8 cellular contexts compared by ENCODE assay signal in genomic region chr1:975896-976683, GRCh38. TPM values are rescaled to one million over a fixed set of nuclear protein-coding genes. Genes with fewer than 3 reads are reported as not detected.
DNase-seq lines count a peak whose midpoint lies in the region; ATAC-seq and TF ChIP-seq lines count a peak whose summit lies in the region.

No MANE protein-coding gene starts in this region.

- ATAC-seq in HG02763 (IDR thresholded peaks at IDR 0.05; ENCODE audit: unreplicated experiment), result no peak

- no peak overlapping the region for H3K4me3 ChIP-seq in brain microvascular endothelial cell (ENCODE audit: low read depth, low read length)

- H3K4me3 Mint-ChIP-seq in T-helper 1 cell treated with Interleukin-12 subunit alpha and Interleukin-12 subunit beta and Interleukin-4 antibody, amounts not matched to agents 30 μg/mL and 1 μg/mL, for 36 hours, result peak overlapping the region; percentile 49

- no peaks in the 10 kb centered on the region for H3K9me3 Mint-ChIP-seq in T-helper 1 cell treated with Interleukin-12 subunit alpha and Interleukin-12 subunit beta and Interleukin-4 antibody, amounts not matched to agents 30 μg/mL and 1 μg/mL, for 36 hours

- in situ Hi-C loops in ACHN (cut with HindIII; ENCODE audit: low pct_ligation_motif_present, low pct_unique_long_range_greater_than_20kb, low sequenced_read_pairs) (no loop called here), brain microvascular endothelial cell (cut with HindIII; ENCODE audit: low pct_ligation_motif_present, low sequenced_read_pairs) (no loop called here)

- H3K36me3 ChIP-seq in brain microvascular endothelial cell (replicated peaks), result no peaks in the 10 kb centered on the region

- TF ChIP-seq CTCF in GM12874 (IDR thresholded peaks at IDR 0.05; ENCODE audit: insufficient read depth, low read depth, low read length) (peak; percentile 86), brain microvascular endothelial cell (IDR thresholded peaks at IDR 0.05; ENCODE audit: low read depth, low read length, missing control alignments) (peak; percentile 67)

- no peak overlapping the region for H3K27ac ChIP-seq in brain microvascular endothelial cell

- DNase-seq in ACHN (peak; percentile 84), M059J (ENCODE audit: low read depth) (peak; percentile 85), brain microvascular endothelial cell (no peak), left kidney (ENCODE audit: low read depth, low spot score) (peak; percentile 84)
- peak; percentile 39 for DNase-seq in stimulated activated CD8-positive, alpha-beta memory T cell treated with anti-CD3 and anti-CD28 coated beads, Interleukin-15, amount 100 ng/mL, for 1 hour (ENCODE audit: low read depth)

- H3K27me3 Mint-ChIP-seq in T-helper 1 cell treated with Interleukin-12 subunit alpha and Interleukin-12 subunit beta and Interleukin-4 antibody, amounts not matched to agents 30 μg/mL and 1 μg/mL, for 36 hours (ENCODE audit: low read depth), result peaks cover 5% of the 10 kb centered on the region

- no peaks in the 10 kb centered on the region for H3K36me3 Mint-ChIP-seq in T-helper 1 cell treated with Interleukin-12 subunit alpha and Interleukin-12 subunit beta and Interleukin-4 antibody, amounts not matched to agents 30 μg/mL and 1 μg/mL, for 36 hours (ENCODE audit: low read depth)

- H3K27ac Mint-ChIP-seq in T-helper 1 cell treated with Interleukin-12 subunit alpha and Interleukin-12 subunit beta and Interleukin-4 antibody, amounts not matched to agents 30 μg/mL and 1 μg/mL, for 36 hours, result no peak overlapping the region

- H3K4me1 Mint-ChIP-seq in T-helper 1 cell treated with Interleukin-12 subunit alpha and Interleukin-12 subunit beta and Interleukin-4 antibody, amounts not matched to agents 30 μg/mL and 1 μg/mL, for 36 hours (ENCODE audit: low read depth), result peaks cover 7% of the 10 kb centered on the region

- H3K27me3 ChIP-seq in brain microvascular endothelial cell (replicated peaks), result no peaks in the 10 kb centered on the region

RNA-seq across cellular contexts. Expression of gene PERM1, which starts 5.8 kb away (rescaled TPM):
- total RNA-seq in M059J (2014; rRNA removed; shearing (Covaris generic)), result 0.37 and 1.0 TPM in 2 replicates

RNA-seq across cellular contexts. Expression of gene PLEKHN1, which starts 9.8 kb away (rescaled TPM):
- total RNA-seq in M059J (2014; rRNA removed; shearing (Covaris generic)), result 2.4 and 4.5 TPM in 2 replicates

RNA-seq across cellular contexts. Expression of gene KLHL17, which starts 15.7 kb away (rescaled TPM):
- total RNA-seq in M059J (2014; rRNA removed; shearing (Covaris generic)), result 4.3 and 7.8 TPM in 2 replicates

RNA-seq across cellular contexts. Expression of gene NOC2L, which starts 17.0 kb away (rescaled TPM):
- 60.1 and 102 TPM in 2 replicates for total RNA-seq in M059J (2014; rRNA removed; shearing (Covaris generic))

RNA-seq across cellular contexts. Expression of gene HES4, which starts 23.8 kb away (rescaled TPM):
- total RNA-seq in M059J (2014; rRNA removed; shearing (Covaris generic)), result 44.1 and 51.8 TPM in 2 replicates
